8 cellular contexts compared by ENCODE assay signal in genomic region chr1:213050745-213051126, GRCh38. TPM values are rescaled to one million over a fixed set of nuclear protein-coding genes. Genes with fewer than 3 reads are reported as not detected.
A peak's percentile ranks its signal among the peaks of the same experiment; 100 is the strongest.
DNase-seq lines count a peak whose midpoint lies in the region; ATAC-seq, FAIRE-seq and TF ChIP-seq lines count a peak whose summit lies in the region.

No MANE protein-coding gene starts in this region.

- H3K36me3 Mint-ChIP-seq in Caco-2 (ENCODE audit: insufficient read depth, unreplicated experiment), result no peaks in the 10 kb centered on the region

- CTCF ChIA-PET in Caco-2 (lab: Charles Lee) (interaction anchor here (1.1 to 1.4 kb wide), 2 partner anchors 20 to 594 kb away, joined by 3 to 4 read pairs; no protein-coding TSS in a partner anchor), endothelial cell of umbilical vein (lab: Charles Lee) (no interaction called here)

- no peaks in the 10 kb centered on the region for H3K9me2 ChIP-seq in MM.1S (replicated peaks; ENCODE audit: insufficient read depth, low read length)

- POLR2A ChIA-PET in Caco-2 (lab: Charles Lee) (interaction anchor here (0.6 kb wide), 1 partner anchor 1934 kb away, joined by 4 read pairs; no protein-coding TSS in a partner anchor), endothelial cell of umbilical vein (lab: Charles Lee) (no interaction called here)

- ATAC-seq in GM21529 (IDR thresholded peaks at IDR 0.05; ENCODE audit: unreplicated experiment), result peak; percentile 14
- ATAC-seq in GM18519 (IDR thresholded peaks at IDR 0.05; ENCODE audit: low FRiP score, unreplicated experiment), result no peak

- dilution Hi-C loops in endothelial cell of umbilical vein (cut with MboI; ENCODE audit: extremely low pct_ligation_motif_present, low sequenced_read_pairs), result no loop called here

- no peaks in the 10 kb centered on the region for H3K9me3 ChIP-seq in Caco-2
- no peaks in the 10 kb centered on the region for H3K9me3 ChIP-seq in MM.1S (replicated peaks; ENCODE audit: insufficient read depth, low read length)
- no peaks in the 10 kb centered on the region for H3K9me3 ChIP-seq in endothelial cell of umbilical vein (replicated peaks; ENCODE audit: control insufficient read depth, insufficient read depth, low read length)
- H3K9me3 ChIP-seq in neuron (ENCODE audit: low read length), result no peaks in the 10 kb centered on the region

- H3K4me3 Mint-ChIP-seq in Caco-2 (ENCODE audit: unreplicated experiment), result peak overlapping the region; percentile 96

- H3K27me3 ChIP-seq in Caco-2 (replicated peaks; ENCODE audit: control insufficient read depth, insufficient read depth, low read length) (no peaks in the 10 kb centered on the region), MM.1S (replicated peaks; ENCODE audit: insufficient read depth, low read length) (no peaks in the 10 kb centered on the region), endothelial cell of umbilical vein (ENCODE audit: control insufficient read depth in 2 of 2, insufficient read depth in 2 of 2, low read length in 2 of 2) (peaks cover 0 to 1% of the 10 kb centered on the region in 2 experiments), neuron (ENCODE audit: insufficient read depth, low read length) (no peaks in the 10 kb centered on the region)

- H4K20me1 ChIP-seq in MM.1S (ENCODE audit: insufficient read depth, low read length), result no peaks in the 10 kb centered on the region
- H4K20me1 ChIP-seq in endothelial cell of umbilical vein (replicated peaks; ENCODE audit: control insufficient read depth, extremely low read depth, insufficient read depth, low read length), result no peaks in the 10 kb centered on the region

- H3K27ac Mint-ChIP-seq in Caco-2 (ENCODE audit: unreplicated experiment), result peak overlapping the region; percentile 93

- no peaks in the 10 kb centered on the region for H3K9me1 ChIP-seq in endothelial cell of umbilical vein (replicated peaks; ENCODE audit: control insufficient read depth, extremely low read depth, insufficient read depth, low read length)

- no peak for DNase-seq in Caco-2
- no peak for DNase-seq in MM.1S
- no peak for DNase-seq in endothelial cell of umbilical vein (ENCODE audit: low read depth, low spot score)
- no peak for DNase-seq in T1000 (lab: John Stamatoyannopoulos, UW)
- DNase-seq in A172 (ENCODE audit: low spot score), result no peak

- peak overlapping the region; percentile 69 for H3K4me2 ChIP-seq in MM.1S (ENCODE audit: low read depth, low read length)
- peak overlapping the region; percentile 27 for H3K4me2 ChIP-seq in endothelial cell of umbilical vein (ENCODE audit: insufficient read depth, low read length)

- H3K9me3 Mint-ChIP-seq in Caco-2 (ENCODE audit: unreplicated experiment), result no peaks in the 10 kb centered on the region

- no peak for TF ChIP-seq CTCF in Caco-2 (IDR thresholded peaks at IDR 0.05; ENCODE audit: insufficient read depth in 1 of 2, low read depth in 1 of 2, low read length in 1 of 2, severe bottlenecking in 1 of 2, unreplicated experiment in 1 of 2)
- no peak for TF ChIP-seq CTCF in MM.1S (IDR thresholded peaks at IDR 0.05; ENCODE audit: low read length)
- no peak for TF ChIP-seq CTCF in endothelial cell of umbilical vein (IDR thresholded peaks at IDR 0.05; ENCODE audit: extremely low read depth in 1 of 2, insufficient read depth in 1 of 2, low read depth in 1 of 2, low read length in 2 of 2)

- H3K9ac ChIP-seq in MM.1S (ENCODE audit: low read length) (peak overlapping the region; percentile 67), endothelial cell of umbilical vein (replicated peaks; ENCODE audit: extremely low read depth, insufficient read depth, low read length) (peak overlapping the region; percentile 25)

- no peak for FAIRE-seq in endothelial cell of umbilical vein (lab: Jason Lieb, UNC)

- H2AFZ ChIP-seq in MM.1S (ENCODE audit: low read length) (peak overlapping the region; percentile 100), endothelial cell of umbilical vein (ENCODE audit: low read depth, low read length) (peak overlapping the region; percentile 93), neuron (ENCODE audit: low read depth, low read length) (peak overlapping the region; percentile 84)

- no peaks in the 10 kb centered on the region for H3K36me3 ChIP-seq in Caco-2 (ENCODE audit: control insufficient read depth, insufficient read depth, low read length)
- H3K36me3 ChIP-seq in MM.1S (replicated peaks; ENCODE audit: insufficient read depth, low read length), result no peaks in the 10 kb centered on the region
- H3K36me3 ChIP-seq in endothelial cell of umbilical vein (ENCODE audit: control insufficient read depth in 2 of 2, extremely low read depth in 1 of 2, insufficient read depth in 2 of 2, low read length in 2 of 2), result no peaks in the 10 kb centered on the region
- no peaks in the 10 kb centered on the region for H3K36me3 ChIP-seq in neuron (ENCODE audit: insufficient read depth, low read length)

- H3F3A ChIP-seq in MM.1S (ENCODE audit: insufficient read depth, low read length), result peaks cover 18% of the 10 kb centered on the region

- H3K27ac ChIP-seq in MM.1S (ENCODE audit: low read length) (peak overlapping the region; percentile 57; the same call in 1 of the 2 replicates), endothelial cell of umbilical vein (ENCODE audit: insufficient read depth, low read depth, low read length) (peak overlapping the region; percentile 22)

- H3K4me3 ChIP-seq in Caco-2 (ENCODE audit: low read depth, low read length) (peak overlapping the region; percentile 77), MM.1S (ENCODE audit: low read length) (peak overlapping the region; percentile 77), endothelial cell of umbilical vein (replicated peaks in 1 of 3; ENCODE audit: insufficient read depth in 1 of 3, low read depth in 1 of 3, low read length in 3 of 3) (peak overlapping the region; percentile 83 to 95 (median 84)), neuron (ENCODE audit: low read length) (peak overlapping the region; percentile 99)

- intact Hi-C loops in Caco-2 (cut with micrococcal nuclease; ENCODE audit: unreplicated experiment) (loop anchor here (1.0 kb wide), 2 partner anchors 11 to 35 kb away; partner anchors contain the start of gene ANGEL2), endothelial cell of umbilical vein (cut with micrococcal nuclease) (loop anchor here (1.0 kb wide), 2 partner anchors 35 to 573 kb away; partner anchors contain the start of gene ANGEL2)

- peaks cover 27% of the 10 kb centered on the region for H3K4me1 Mint-ChIP-seq in Caco-2 (ENCODE audit: low read depth, unreplicated experiment)

- BruUV-seq in Caco-2 (replicated peaks; lab: Mats Ljungman, UMichigan), result no TSS peak
- BruUV-seq in endothelial cell of umbilical vein (replicated peaks; lab: Mats Ljungman, UMichigan), result TSS peak; percentile 91

- no peak for TF ChIP-seq POLR2A in endothelial cell of umbilical vein (IDR thresholded peaks at IDR 0.05; ENCODE audit: low read depth, low read length)

- H3K27me3 Mint-ChIP-seq in Caco-2 (ENCODE audit: insufficient read depth, unreplicated experiment), result no peaks in the 10 kb centered on the region

- peaks cover 42% of the 10 kb centered on the region for H3K79me2 ChIP-seq in MM.1S (ENCODE audit: low read length)
- peaks cover 11% of the 10 kb centered on the region for H3K79me2 ChIP-seq in endothelial cell of umbilical vein (ENCODE audit: control insufficient read depth, insufficient read depth, low read length)

- peaks cover 18% of the 10 kb centered on the region for H3K4me1 ChIP-seq in Caco-2
- H3K4me1 ChIP-seq in MM.1S (ENCODE audit: low read length), result peaks cover 18% of the 10 kb centered on the region
- peaks cover 6% of the 10 kb centered on the region for H3K4me1 ChIP-seq in endothelial cell of umbilical vein (ENCODE audit: control insufficient read depth, extremely low read depth, insufficient read depth, low read length)
- peaks cover 9% of the 10 kb centered on the region for H3K4me1 ChIP-seq in neuron (ENCODE audit: insufficient read depth, low read length)

TF ChIP-seq in endothelial cell of umbilical vein, 7 proteins besides CTCF, POLR2A, EP300 and RAD21:
- TF ChIP-seq FOS (IDR thresholded peaks at IDR 0.05; ENCODE audit: borderline replicate concordance, insufficient read depth, low read length), result no peak
- TF ChIP-seq GATA2 (IDR thresholded peaks at IDR 0.05; ENCODE audit: insufficient read depth, insufficient read length, low read depth, low read length), result no peak
- no peak for TF ChIP-seq EZH2 (IDR thresholded peaks at IDR 0.05; ENCODE audit: borderline replicate concordance, low read depth, low read length, severe bottlenecking)
- no peak for TF ChIP-seq JUN (IDR thresholded peaks at IDR 0.05; ENCODE audit: borderline replicate concordance, insufficient read depth, insufficient read length, low read depth)

RNA-seq across cellular contexts. Expression of gene RPS6KC1, which starts 0.3 kb away (rescaled TPM):
- 16.4 and 18.8 TPM in 2 replicates for total RNA-seq in Caco-2 (2022)
- total RNA-seq in endothelial cell of umbilical vein, result 14.9 and 18.6 TPM in 2 replicates
- 4.0 and 5.1 TPM in 2 replicates for polyA plus RNA-seq in endothelial cell of umbilical vein
- 5.4 and 6.2 TPM in 2 replicates for polyA plus RNA-seq in endothelial cell of umbilical vein (2011; cell fraction: cytosol; rRNA removed)
- polyA plus RNA-seq in endothelial cell of umbilical vein (2011; cell fraction: nucleus; rRNA removed), result 19.8 and 20.4 TPM in 2 replicates
- polyA plus RNA-seq in endothelial cell of umbilical vein (2012), result 9.4 and 12.8 TPM in 2 replicates
- 16.5 and 18.0 TPM in 2 replicates for polyA minus RNA-seq in endothelial cell of umbilical vein
- polyA minus RNA-seq in endothelial cell of umbilical vein (2011; cell fraction: cytosol; rRNA and poly(A)+ RNA removed), result 9.5 TPM
- polyA minus RNA-seq in endothelial cell of umbilical vein (2011; cell fraction: nucleus; rRNA and poly(A)+ RNA removed), result 47.6 and 65.8 TPM in 2 replicates
- 31.3 and 32.7 TPM in 2 replicates for total RNA-seq in A172 (2014; rRNA removed; shearing (Covaris generic))

RNA-seq across cellular contexts. Expression of gene ANGEL2, which starts 35.1 kb away (rescaled TPM):
- total RNA-seq in Caco-2 (2022), result 33.8 and 34.8 TPM in 2 replicates
- total RNA-seq in endothelial cell of umbilical vein, result 31.6 and 39.1 TPM in 2 replicates
- polyA plus RNA-seq in endothelial cell of umbilical vein, result 11.9 and 12.6 TPM in 2 replicates
- polyA plus RNA-seq in endothelial cell of umbilical vein (2011; cell fraction: cytosol; rRNA removed), result 9.3 and 11.1 TPM in 2 replicates
- 42.1 and 48.3 TPM in 2 replicates for polyA plus RNA-seq in endothelial cell of umbilical vein (2011; cell fraction: nucleus; rRNA removed)
- polyA plus RNA-seq in endothelial cell of umbilical vein (2012), result 15.0 and 17.3 TPM in 2 replicates
- 33.6 and 35.0 TPM in 2 replicates for polyA minus RNA-seq in endothelial cell of umbilical vein
- polyA minus RNA-seq in endothelial cell of umbilical vein (2011; cell fraction: cytosol; rRNA and poly(A)+ RNA removed), result 15.6 TPM
- polyA minus RNA-seq in endothelial cell of umbilical vein (2011; cell fraction: nucleus; rRNA and poly(A)+ RNA removed), result 40.7 and 54.5 TPM in 2 replicates
- total RNA-seq in A172 (2014; rRNA removed; shearing (Covaris generic)), result 71.1 and 83.0 TPM in 2 replicates
